9 cellular contexts compared by ENCODE assay signal in genomic region chr16:88649195-88649923, GRCh38. TPM values are rescaled to one million over a fixed set of nuclear protein-coding genes. Genes with fewer than 3 reads are reported as not detected.
DNase-seq lines count a peak whose midpoint lies in the region; ATAC-seq and TF ChIP-seq lines count a peak whose summit lies in the region.
"Had no signal": no experiment of that assay in that cellular context is flagged by ENCODE, and none has a peak within 500 bp of the region (broad histone marks: within the 10 kb centered on the region; RNA-seq: fewer than 3 reads in every experiment).

No MANE protein-coding gene starts in this region.

- no peaks in the 10 kb centered on the region for H3K36me3 ChIP-seq in mucosa of stomach (ENCODE audit: control insufficient read depth, insufficient read depth, low read length)

- no peaks in the 10 kb centered on the region for H3K27me3 ChIP-seq in mucosa of stomach (ENCODE audit: control insufficient read depth, insufficient read depth, low read length)

- TF ChIP-seq CTCF in CD14-positive monocyte (IDR thresholded peaks at IDR 0.05) = no peak
- TF ChIP-seq CTCF in GM10248 (IDR thresholded peaks at IDR 0.05; ENCODE audit: control extremely low read depth, extremely low read depth, low read depth, missing control alignments) = no peak
- TF ChIP-seq CTCF in GM13977 (IDR thresholded peaks at IDR 0.05; ENCODE audit: extremely low read depth, insufficient read depth, missing control alignments) = no peak

- peaks cover 0 to 4% (median 0%) of the 10 kb centered on the region in 7 donors for H3K9me3 Mint-ChIP-seq in CD14-positive monocyte
- H3K9me3 Mint-ChIP-seq in activated naive CD8-positive, alpha-beta T cell treated with anti-CD3 and anti-CD28 coated beads for 36 hours = no peaks in the 10 kb centered on the region

- CTCF ChIA-PET in GM10248 (lab: Yijun Ruan, JAX) = interaction anchor here (1.0 to 1.8 kb wide), 3 partner anchors 10 to 16 kb away, joined by 4 to 7 read pairs (median 5); partner anchors contain the start of gene IL17C

- H3K4me1 Mint-ChIP-seq in CD14-positive monocyte = peaks cover 36% of the 10 kb centered on the region
- peaks cover 15% of the 10 kb centered on the region for H3K4me1 Mint-ChIP-seq in activated naive CD8-positive, alpha-beta T cell treated with anti-CD3 and anti-CD28 coated beads for 36 hours

- intact Hi-C loops in CD14-positive monocyte (cut with micrococcal nuclease) = no loop called here

- peaks cover 28 to 48% of the 10 kb centered on the region in 2 donors for H3K36me3 Mint-ChIP-seq in CD14-positive monocyte
- peaks cover 7% of the 10 kb centered on the region for H3K36me3 Mint-ChIP-seq in activated naive CD8-positive, alpha-beta T cell treated with anti-CD3 and anti-CD28 coated beads for 36 hours

- POLR2A ChIA-PET in GM10248 (lab: Yijun Ruan, JAX) = interaction anchor here (0.8 to 1.2 kb wide), 2 partner anchors 9 to 13 kb away, joined by 3 to 4 read pairs; partner anchors contain the start of gene MVD

- H3K4me3 Mint-ChIP-seq in CD14-positive monocyte = peak overlapping the region; percentile 92 to 97
- H3K4me3 Mint-ChIP-seq in activated naive CD8-positive, alpha-beta T cell treated with anti-CD3 and anti-CD28 coated beads for 36 hours = peak overlapping the region; percentile 90

- H3K4me3 ChIP-seq in mucosa of stomach (ENCODE audit: low read length) = no peak overlapping the region

- in situ Hi-C loops in GM13977 (cut with MboI; ENCODE audit: low pct_unique_long_range_greater_than_20kb, low sequenced_read_pairs, unreplicated experiment) = no loop called here

- H3K27ac Mint-ChIP-seq in CD14-positive monocyte = peak overlapping the region; percentile 87 to 96 (median 94)
- peak overlapping the region; percentile 72 for H3K27ac Mint-ChIP-seq in activated naive CD8-positive, alpha-beta T cell treated with anti-CD3 and anti-CD28 coated beads for 36 hours

- peaks cover 20% of the 10 kb centered on the region for H3K4me1 ChIP-seq in mucosa of stomach (ENCODE audit: control insufficient read depth, insufficient read depth, low read length)

- ATAC-seq in HG03457 (IDR thresholded peaks at IDR 0.05; ENCODE audit: unreplicated experiment) = no peak

- H3K27me3 Mint-ChIP-seq in CD14-positive monocyte (ENCODE audit: low read depth in 3 of 3) = peaks cover 0 to 2% (median 0%) of the 10 kb centered on the region in 3 donors
- H3K27me3 Mint-ChIP-seq in activated naive CD8-positive, alpha-beta T cell treated with anti-CD3 and anti-CD28 coated beads for 36 hours = no peaks in the 10 kb centered on the region

- H3K9ac ChIP-seq in mucosa of stomach (ENCODE audit: low read length) = peak overlapping the region; percentile 81

- H3K9me3 ChIP-seq in mucosa of stomach (ENCODE audit: control insufficient read depth, low read length) = no peaks in the 10 kb centered on the region

- no peak for DNase-seq in CD14-positive monocyte (ENCODE audit: low spot score)
- DNase-seq in HK-2 (ENCODE audit: unreplicated experiment) = peak; percentile 27
- DNase-seq in activated naive CD8-positive, alpha-beta T cell treated with anti-CD3 and anti-CD28 coated beads for 36 hours = no peak
- no peak for DNase-seq in GM10248 (ENCODE audit: extremely low spot score)
- DNase-seq in central memory CD4-positive, alpha-beta T cell = no peak
- DNase-seq in GM13977 (ENCODE audit: low spot score) = no peak

RNA-seq across cellular contexts. Expression of gene CYBA, which starts 1.5 kb away (rescaled TPM):
- polyA plus RNA-seq in CD14-positive monocyte = 1,000 to 10,000 TPM; 2,092 to 2,376 TPM
- total RNA-seq in activated naive CD8-positive, alpha-beta T cell treated with anti-CD3 and anti-CD28 coated beads for 36 hours = 100 to 1,000 TPM; 197 to 204 TPM

RNA-seq across cellular contexts. Expression of gene IL17C, which starts 11.0 kb away (rescaled TPM):
- polyA plus RNA-seq in CD14-positive monocyte = not detected
- not detected for total RNA-seq in activated naive CD8-positive, alpha-beta T cell treated with anti-CD3 and anti-CD28 coated beads for 36 hours
- total RNA-seq: skeletal muscle tissue had no signal

RNA-seq across cellular contexts. Expression of gene MVD, which starts 13.5 kb away (rescaled TPM):
- polyA plus RNA-seq in CD14-positive monocyte = 10 to 100 TPM in 1 of 2 donors, 1 to 10 TPM in 1; 9.0 to 12.2 TPM
- total RNA-seq in activated naive CD8-positive, alpha-beta T cell treated with anti-CD3 and anti-CD28 coated beads for 36 hours = 10 to 100 TPM; 53.3 to 56.6 TPM

RNA-seq across cellular contexts. Expression of gene SNAI3, which starts 36.9 kb away (rescaled TPM):
- polyA plus RNA-seq in CD14-positive monocyte = 1 to 10 TPM; 4.2 to 5.3 TPM
- 1 to 10 TPM; 2.0 to 2.2 TPM for total RNA-seq in activated naive CD8-positive, alpha-beta T cell treated with anti-CD3 and anti-CD28 coated beads for 36 hours

RNA-seq across cellular contexts. Expression of gene RNF166, which starts 56.8 kb away (rescaled TPM):
- polyA plus RNA-seq in CD14-positive monocyte = 100 to 1,000 TPM in 1 of 2 donors, 10 to 100 TPM in 1; 99.3 to 120 TPM
- 10 to 100 TPM; 58.7 to 59.0 TPM for total RNA-seq in activated naive CD8-positive, alpha-beta T cell treated with anti-CD3 and anti-CD28 coated beads for 36 hours
